17 cellular contexts compared by ENCODE assay signal in the genomic region with DNA sequence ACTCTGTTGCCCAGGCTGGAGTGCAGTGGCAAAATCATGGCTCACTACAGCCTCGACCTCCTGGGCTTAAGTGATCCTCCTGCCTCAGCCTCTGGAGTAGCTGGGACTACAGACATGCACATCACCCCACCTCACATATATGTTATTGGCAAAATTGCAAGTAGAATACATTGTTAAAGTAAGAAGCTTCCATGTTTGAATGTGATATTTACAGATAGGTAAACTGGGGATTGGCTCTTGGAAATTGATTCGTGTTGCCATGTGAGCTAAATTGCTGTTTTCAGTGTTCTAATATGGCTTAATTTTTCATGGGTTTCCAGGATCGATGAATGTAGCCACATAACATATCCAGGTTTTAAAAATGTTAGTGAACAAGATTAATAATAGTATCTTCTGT.
DNase-seq lines count a peak whose midpoint lies in the region; ATAC-seq and TF ChIP-seq lines count a peak whose summit lies in the region.
"Had no signal": no experiment of that assay in that cellular context is flagged by ENCODE, and none has a peak within 500 bp of the region (broad histone marks: within the 10 kb centered on the region; RNA-seq: fewer than 3 reads in every experiment).

No MANE protein-coding gene starts in this region.

- H3K27me3 ChIP-seq in Panc1 (ENCODE audit: control insufficient read depth, insufficient read depth, low read length), result no peaks in the 10 kb centered on the region
- no peaks in the 10 kb centered on the region for H3K27me3 ChIP-seq in mesendoderm (ENCODE audit: insufficient read depth, low read length, poor library complexity)
- H3K27me3 ChIP-seq: BLaER1 had no signal

- H3K4me1 ChIP-seq in Panc1 (ENCODE audit: control insufficient read depth, insufficient read depth, low read length), result peaks cover 52% of the 10 kb centered on the region
- H3K4me1 ChIP-seq in mesendoderm (ENCODE audit: control insufficient read depth, low read depth, low read length), result peaks cover 12% of the 10 kb centered on the region

- H3K9me3 Mint-ChIP-seq in activated B cell treated with CpG ODN at 0.5 μM for 24 hours, result no peaks in the 10 kb centered on the region
- H3K9me3 Mint-ChIP-seq in HFFc6, result no peaks in the 10 kb centered on the region
- H3K9me3 Mint-ChIP-seq: CD8-positive, alpha-beta T cell; GM23338; H9 had no signal

- peak overlapping the region; percentile 92 for H2BK15ac ChIP-seq in mesendoderm (replicated peaks; ENCODE audit: low read depth)

- no peak overlapping the region for H3K4ac ChIP-seq in mesendoderm (ENCODE audit: low read depth, low read length)

- peaks cover 53% of the 10 kb centered on the region for H3K4me1 Mint-ChIP-seq in activated B cell treated with CpG ODN at 0.5 μM for 24 hours
- peaks cover 31% of the 10 kb centered on the region for H3K4me1 Mint-ChIP-seq in HFFc6 (ENCODE audit: low read depth)

- H3K79me1 ChIP-seq in mesendoderm (ENCODE audit: low read length), result no peaks in the 10 kb centered on the region

- no peak overlapping the region for H2BK5ac ChIP-seq in mesendoderm (ENCODE audit: low read length)

- intact Hi-C loops in Panc1 (cut with micrococcal nuclease; ENCODE audit: unreplicated experiment) (loop anchor here (5.0 kb wide), 1 partner anchor 45 kb away; no protein-coding TSS in a partner anchor), activated B cell treated with CpG ODN at 0.5 μM for 24 hours (cut with micrococcal nuclease) (no loop called here)

- no peak overlapping the region for H3K4me3 ChIP-seq in Panc1 (ENCODE audit: low read depth in 2 of 2, low read length in 2 of 2)
- no peak overlapping the region for H3K4me3 ChIP-seq in mesendoderm (ENCODE audit: low read length)
- H3K4me3 ChIP-seq: BLaER1, GM23338 had no signal

- no TSS peak for BruUV-seq in Panc1 (replicated peaks; lab: Mats Ljungman, UMichigan)

- TF ChIP-seq CTCF in Panc1 (IDR thresholded peaks at IDR 0.05) (no peak), activated B cell treated with CpG ODN at 0.5 μM for 24 hours (IDR thresholded peaks at IDR 0.05) (no peak), HFFc6 (IDR thresholded peaks at IDR 0.05) (no peak)

- no peak overlapping the region for H2BK120ac ChIP-seq in mesendoderm (ENCODE audit: low read depth, low read length)

- H3K79me2 ChIP-seq in mesendoderm (ENCODE audit: control insufficient read depth, insufficient read depth, low read length), result no peaks in the 10 kb centered on the region

- in situ Hi-C loops in Panc1 (cut with HindIII; ENCODE audit: low pct_unique_long_range_greater_than_20kb, low sequenced_read_pairs), result no loop called here

- CTCF ChIA-PET in Panc1 (lab: Charles Lee), result no interaction called here
- CTCF ChIA-PET in activated B cell treated with CpG ODN at 0.5 μM for 24 hours (lab: Charles Lee), result no interaction called here

- no peak overlapping the region for H4K8ac ChIP-seq in mesendoderm (ENCODE audit: low read depth, low read length)

- H3K4me3 Mint-ChIP-seq in activated B cell treated with CpG ODN at 0.5 μM for 24 hours (no peak overlapping the region), HFFc6 (no peak overlapping the region)
- H3K4me3 Mint-ChIP-seq: CD4-positive, CD25-positive, alpha-beta regulatory T cell; CD8-positive, alpha-beta T cell; GM23338; H9 had no signal

- no peak overlapping the region for H3K9ac ChIP-seq in mesendoderm (ENCODE audit: low read length)
- H3K9ac ChIP-seq: BLaER1 had no signal

- no peaks in the 10 kb centered on the region for H3K36me3 ChIP-seq in Panc1 (ENCODE audit: control insufficient read depth, insufficient read depth, low read length)
- no peaks in the 10 kb centered on the region for H3K36me3 ChIP-seq in mesendoderm (ENCODE audit: control insufficient read depth, insufficient read depth, low read length)
- H3K36me3 ChIP-seq: BLaER1 had no signal

- no peaks in the 10 kb centered on the region for H3K9me3 ChIP-seq in Panc1 (ENCODE audit: control insufficient read depth, insufficient read depth, low read depth, low read length)
- H3K9me3 ChIP-seq: BLaER1, Caco-2 had no signal

- peak overlapping the region; percentile 30 for H3K27ac Mint-ChIP-seq in activated B cell treated with CpG ODN at 0.5 μM for 24 hours
- no peak overlapping the region for H3K27ac Mint-ChIP-seq in HFFc6
- H3K27ac Mint-ChIP-seq: CD8-positive, alpha-beta T cell had no signal

- no peak overlapping the region for H3K4me2 ChIP-seq in mesendoderm (ENCODE audit: low read length)
- H3K4me2 ChIP-seq: BLaER1, GM23338 had no signal

- peak overlapping the region; percentile 100 for H3K27ac ChIP-seq in Panc1 (ENCODE audit: low read length)
- H3K27ac ChIP-seq in mesendoderm (ENCODE audit: low read depth, low read length), result no peak overlapping the region
- H3K27ac ChIP-seq: BLaER1, C4-2B had no signal

- H3K23ac ChIP-seq in mesendoderm (ENCODE audit: low read length), result no peak overlapping the region

- POLR2A ChIA-PET in Panc1 (lab: Charles Lee) (no interaction called here), activated B cell treated with CpG ODN at 0.5 μM for 24 hours (lab: Charles Lee) (interaction anchor here (0.5 to 1.1 kb wide), 2 partner anchors 16 to 160 kb away, joined by 4 to 7 read pairs; no protein-coding TSS in a partner anchor)

- no peak for ATAC-seq in Panc1
- ATAC-seq in activated B cell treated with CpG ODN at 0.5 μM for 24 hours (ENCODE audit: low read depth), result no peak
- ATAC-seq in HG03280 (IDR thresholded peaks at IDR 0.05; ENCODE audit: unreplicated experiment), result no peak
- ATAC-seq in GM21526 (IDR thresholded peaks at IDR 0.05; ENCODE audit: low FRiP score, unreplicated experiment), result no peak
- ATAC-seq: CD8-positive, alpha-beta T cell; GM23338; HCT116 had no signal

- DNase-seq in Panc1 (ENCODE audit: low read depth, low spot score) (no peak), activated B cell treated with CpG ODN at 0.5 μM for 24 hours (no peak), mesendoderm (no peak), HFFc6 (no peak)
- no peak for DNase-seq in activated CD4-positive, CD25-positive, alpha-beta regulatory T cell (lab: John Stamatoyannopoulos, UW)
- DNase-seq: Caco-2; CD4-positive, CD25-positive, alpha-beta regulatory T cell; CD8-positive, alpha-beta T cell; DMS153; DND-41; H9 had no signal

- WGBS in mesendoderm (ENCODE audit: extremely low coverage, insufficient coverage, low lambda C conversion rate), result no CpG with 5 or more reads among the region's 3 CpGs

- H3K36me3 Mint-ChIP-seq in activated B cell treated with CpG ODN at 0.5 μM for 24 hours (ENCODE audit: low read depth), result no peaks in the 10 kb centered on the region
- no peaks in the 10 kb centered on the region for H3K36me3 Mint-ChIP-seq in HFFc6 (ENCODE audit: low read depth)
- H3K36me3 Mint-ChIP-seq: CD4-positive, CD25-positive, alpha-beta regulatory T cell; CD8-positive, alpha-beta T cell had no signal

- H3K56ac ChIP-seq in mesendoderm (ENCODE audit: low read length), result no peak overlapping the region

- H3K27me3 Mint-ChIP-seq in activated B cell treated with CpG ODN at 0.5 μM for 24 hours, result no peaks in the 10 kb centered on the region
- H3K27me3 Mint-ChIP-seq in HFFc6 (ENCODE audit: insufficient read depth), result no peaks in the 10 kb centered on the region
- H3K27me3 Mint-ChIP-seq: CD4-positive, CD25-positive, alpha-beta regulatory T cell had no signal

- H2AK5ac ChIP-seq in mesendoderm (ENCODE audit: low read length), result no peak overlapping the region

- no peak overlapping the region for H4K5ac ChIP-seq in mesendoderm (ENCODE audit: low read length)

- H3K18ac ChIP-seq in mesendoderm (ENCODE audit: low read length), result no peak overlapping the region
